ENCODE assay signal across 21 cellular contexts in the genomic region with DNA sequence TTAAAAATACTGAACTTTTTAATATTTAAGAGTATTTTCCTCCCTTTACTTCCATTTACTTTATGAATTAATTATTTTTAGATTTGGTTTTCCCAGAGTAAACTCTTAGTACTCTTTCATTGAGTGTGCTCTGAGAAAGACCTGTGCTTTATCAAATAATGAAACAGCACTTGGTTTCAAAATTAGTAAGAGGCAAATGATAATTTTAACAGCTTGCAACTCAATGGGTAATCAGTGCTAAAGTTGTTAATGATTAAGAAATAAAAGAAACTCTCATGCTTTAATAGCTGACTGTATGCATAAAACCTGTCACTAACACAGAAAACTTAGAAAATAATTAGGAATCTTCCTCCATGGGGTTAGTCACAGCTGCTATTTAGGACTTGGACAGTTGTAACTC.
DNase-seq lines count a peak whose midpoint lies in the region; ATAC-seq, FAIRE-seq and TF ChIP-seq lines count a peak whose summit lies in the region.
"Had no signal": no experiment of that assay in that cellular context is flagged by ENCODE, and none has a peak within 500 bp of the region (broad histone marks: within the 10 kb centered on the region; RNA-seq: fewer than 3 reads in every experiment).

No MANE protein-coding gene starts in this region.

- H2BK120ac ChIP-seq in mesendoderm (ENCODE audit: low read depth, low read length): no peak overlapping the region

- no peaks in the 10 kb centered on the region for H4K20me1 ChIP-seq in HepG2 (ENCODE audit: insufficient read depth, low read length)

- H3K56ac ChIP-seq in mesendoderm (ENCODE audit: low read length): no peak overlapping the region

- H2BK15ac ChIP-seq in mesendoderm (replicated peaks; ENCODE audit: low read depth): no peak overlapping the region

- no peak overlapping the region for H3K18ac ChIP-seq in mesendoderm (ENCODE audit: low read length)

- H2AFZ ChIP-seq in HepG2 (ENCODE audit: low read length): no peak overlapping the region

- H3K79me1 ChIP-seq in mesendoderm (ENCODE audit: low read length): no peaks in the 10 kb centered on the region

- in situ Hi-C loops in HepG2 (cut with HindIII; ENCODE audit: extremely low pct_ligation_motif_present, low pct_unique_long_range_greater_than_20kb): no loop called here

- DNase-seq in HepG2 (ENCODE audit: low spot score) (no peak), mesendoderm (no peak), urothelium cell line (ENCODE audit: low spot score) (no peak)
- DNase-seq: activated CD4-positive, alpha-beta T cell treated with anti-CD3 and anti-CD28 coated beads for 48 hours; brain microvascular endothelial cell; dermis blood vessel endothelial cell; esophagus squamous epithelium; Karpas-422; left cardiac atrium; NCI-H1417; NCI-H345; ovary; SHP77 treated with DMSO at 0.1 percent for 48 hours; T1000 had no signal

- no peak overlapping the region for H2AK5ac ChIP-seq in mesendoderm (ENCODE audit: low read length)

- H3K4ac ChIP-seq in mesendoderm (ENCODE audit: low read depth, low read length): no peak overlapping the region

- no peak for TF ChIP-seq POLR2A in HepG2 (IDR thresholded peaks at IDR 0.05; ENCODE audit: insufficient read depth in 1 of 2, low read depth in 2 of 2, low read length in 2 of 2)

- H4K5ac ChIP-seq in mesendoderm (ENCODE audit: low read length): no peak overlapping the region

- FAIRE-seq in HepG2 (lab: Jason Lieb, UNC) (no peak), urothelium cell line (lab: Jason Lieb, UNC) (no peak)

- H3K4me2 ChIP-seq in HepG2 (ENCODE audit: low read depth, low read length): no peak overlapping the region
- H3K4me2 ChIP-seq in mesendoderm (ENCODE audit: low read length): no peak overlapping the region

- no peaks in the 10 kb centered on the region for H3K9me3 ChIP-seq in HepG2 (ENCODE audit: low read length)
- H3K9me3 ChIP-seq: esophagus squamous epithelium, ovary had no signal

- H3K4me3 ChIP-seq in HepG2 (replicated peaks in 1 of 3; ENCODE audit: insufficient read depth in 1 of 3, low read depth in 2 of 3, low read length in 3 of 3) (no peak overlapping the region), mesendoderm (ENCODE audit: low read length) (no peak overlapping the region)
- H3K4me3 ChIP-seq: esophagus squamous epithelium, ovary, skin epidermis had no signal

- CTCF ChIA-PET in HepG2 (lab: Yijun Ruan, JAX; ENCODE audit: low intra/inter-chr PET ratio, low total read pairs): no interaction called here

- no peak overlapping the region for H3K23ac ChIP-seq in mesendoderm (ENCODE audit: low read length)

- no peak for TF ChIP-seq CTCF in HepG2 (CRISPR knock-in tag; IDR thresholded peaks at IDR 0.05)

- ATAC-seq in GM19372 (IDR thresholded peaks at IDR 0.05; ENCODE audit: low read depth, unreplicated experiment): peak; percentile 68
- ATAC-seq in HG02623 (IDR thresholded peaks at IDR 0.05; ENCODE audit: unreplicated experiment): peak; percentile 81
- peak; percentile 83 for ATAC-seq in HG03175 (IDR thresholded peaks at IDR 0.05; ENCODE audit: unreplicated experiment)
- ATAC-seq in HepG2: no peak
- ATAC-seq in SK-N-SH treated with all-trans-retinoic acid at 6 μM for 48 hours: no peak
- ATAC-seq: activated naive CD4-positive, alpha-beta T cell treated with anti-CD3 and anti-CD28 coated beads, Interleukin-2, amount 50 U/mL, for 72 hours; HCT116; left cardiac atrium had no signal

- H3K9ac ChIP-seq in HepG2 (ENCODE audit: insufficient read depth, low read depth, low read length) (no peak overlapping the region), mesendoderm (ENCODE audit: low read length) (no peak overlapping the region)

- H3K36me3 ChIP-seq in HepG2 (replicated peaks in 1 of 2; ENCODE audit: control insufficient read depth in 1 of 2, insufficient read depth in 2 of 2, low read length in 2 of 2) (no peaks in the 10 kb centered on the region), mesendoderm (ENCODE audit: control insufficient read depth, insufficient read depth, low read length) (no peaks in the 10 kb centered on the region)
- H3K36me3 ChIP-seq: brain microvascular endothelial cell, ovary had no signal

- intact Hi-C loops in HepG2 (cut with micrococcal nuclease; ENCODE audit: unreplicated experiment): no loop called here

- POLR2A ChIA-PET in HepG2 (lab: Yijun Ruan, JAX): no interaction called here

- H3K27ac ChIP-seq in HepG2 (ENCODE audit: extremely low read length, insufficient read depth, low read length): no peak overlapping the region
- H3K27ac ChIP-seq in mesendoderm (ENCODE audit: low read depth, low read length): no peak overlapping the region
- H3K27ac ChIP-seq: brain microvascular endothelial cell, esophagus squamous epithelium, ovary, skin epidermis had no signal

- no peaks in the 10 kb centered on the region for H3K4me1 ChIP-seq in HepG2 (ENCODE audit: insufficient read depth, low read length)
- H3K4me1 ChIP-seq in mesendoderm (ENCODE audit: control insufficient read depth, low read depth, low read length): no peaks in the 10 kb centered on the region
- H3K4me1 ChIP-seq: esophagus squamous epithelium had no signal

- no peak for TF ChIP-seq RAD21 in HepG2 (CRISPR knock-in tag; IDR thresholded peaks at IDR 0.05)

- H3K27me3 ChIP-seq in HepG2 (ENCODE audit: control insufficient read depth in 1 of 2, insufficient read depth in 2 of 2, low read length in 2 of 2): no peaks in the 10 kb centered on the region
- no peaks in the 10 kb centered on the region for H3K27me3 ChIP-seq in mesendoderm (ENCODE audit: insufficient read depth, low read length, poor library complexity)
- H3K27me3 ChIP-seq: brain microvascular endothelial cell, esophagus squamous epithelium, ovary had no signal

- BruUV-seq in HepG2 (replicated peaks; lab: Mats Ljungman, UMichigan): no TSS peak

- H4K8ac ChIP-seq in mesendoderm (ENCODE audit: low read depth, low read length): no peak overlapping the region

- no peak for TF ChIP-seq EP300 in HepG2 (IDR thresholded peaks at IDR 0.05; ENCODE audit: low read depth in 2 of 2, low read length in 2 of 2)
- TF ChIP-seq EP300 in HepG2 (CRISPR knock-in tag; IDR thresholded peaks at IDR 0.05; ENCODE audit: borderline replicate concordance): no peak

- no peak overlapping the region for H2BK5ac ChIP-seq in mesendoderm (ENCODE audit: low read length)

- H3K79me2 ChIP-seq in HepG2 (ENCODE audit: insufficient read depth, low read length) (no peaks in the 10 kb centered on the region), mesendoderm (ENCODE audit: control insufficient read depth, insufficient read depth, low read length) (no peaks in the 10 kb centered on the region)

TF ChIP-seq in HepG2, 621 proteins besides CTCF, POLR2A, EP300 and RAD21 (continues in another document):
- no peak for TF ChIP-seq GTF3A (CRISPR knock-in tag; conservative IDR thresholded peaks at IDR 0.05)
- TF ChIP-seq IKZF4 (CRISPR knock-in tag; IDR thresholded peaks at IDR 0.05; ENCODE audit: borderline replicate concordance, low read depth, not compliant biosample characterization): no peak
- no peak for TF ChIP-seq NFYC (CRISPR knock-in tag; IDR thresholded peaks at IDR 0.05)
- no peak for TF ChIP-seq HOXA5 (CRISPR knock-in tag; IDR thresholded peaks at IDR 0.05)
- no peak for TF ChIP-seq ZNF619 (CRISPR knock-in tag; IDR thresholded peaks at IDR 0.05)
- TF ChIP-seq ZFAT (CRISPR knock-in tag; conservative IDR thresholded peaks at IDR 0.05): no peak
- no peak for TF ChIP-seq KAT2B (IDR thresholded peaks at IDR 0.05; ENCODE audit: borderline replicate concordance, low read depth, low read length)
- no peak for TF ChIP-seq SCMH1 (CRISPR knock-in tag; IDR thresholded peaks at IDR 0.05; ENCODE audit: borderline replicate concordance)
- no peak for TF ChIP-seq FOXK2 (IDR thresholded peaks at IDR 0.05)
- TF ChIP-seq TBX3 (IDR thresholded peaks at IDR 0.05; ENCODE audit: borderline replicate concordance): no peak

TF ChIP-seq in SK-N-SH treated with all-trans-retinoic acid at 6 μM for 48 hours, 23 proteins besides CTCF, POLR2A, EP300 and RAD21:
- TF ChIP-seq ARNTL (CRISPR knock-in tag; IDR thresholded peaks at IDR 0.05; ENCODE audit: borderline replicate concordance, low read depth) (no peak), TOX (CRISPR knock-in tag; IDR thresholded peaks at IDR 0.05; ENCODE audit: borderline replicate concordance) (no peak), ZNF8 (CRISPR knock-in tag; IDR thresholded peaks at IDR 0.05) (no peak), SNAI2 (CRISPR knock-in tag; IDR thresholded peaks at IDR 0.05) (no peak), ISL1 (CRISPR knock-in tag; IDR thresholded peaks at IDR 0.05) (no peak), GLIS3 (CRISPR knock-in tag; IDR thresholded peaks at IDR 0.05) (no peak), TCF4 (CRISPR knock-in tag; IDR thresholded peaks at IDR 0.05; ENCODE audit: borderline replicate concordance) (no peak), ZFP3 (CRISPR knock-in tag; IDR thresholded peaks at IDR 0.05) (no peak), ZNF70 (CRISPR knock-in tag; IDR thresholded peaks at IDR 0.05) (no peak), ZNF565 (CRISPR knock-in tag; conservative IDR thresholded peaks at IDR 0.05; ENCODE audit: low read depth) (no peak)
- TF ChIP-seq, protein P1, sequence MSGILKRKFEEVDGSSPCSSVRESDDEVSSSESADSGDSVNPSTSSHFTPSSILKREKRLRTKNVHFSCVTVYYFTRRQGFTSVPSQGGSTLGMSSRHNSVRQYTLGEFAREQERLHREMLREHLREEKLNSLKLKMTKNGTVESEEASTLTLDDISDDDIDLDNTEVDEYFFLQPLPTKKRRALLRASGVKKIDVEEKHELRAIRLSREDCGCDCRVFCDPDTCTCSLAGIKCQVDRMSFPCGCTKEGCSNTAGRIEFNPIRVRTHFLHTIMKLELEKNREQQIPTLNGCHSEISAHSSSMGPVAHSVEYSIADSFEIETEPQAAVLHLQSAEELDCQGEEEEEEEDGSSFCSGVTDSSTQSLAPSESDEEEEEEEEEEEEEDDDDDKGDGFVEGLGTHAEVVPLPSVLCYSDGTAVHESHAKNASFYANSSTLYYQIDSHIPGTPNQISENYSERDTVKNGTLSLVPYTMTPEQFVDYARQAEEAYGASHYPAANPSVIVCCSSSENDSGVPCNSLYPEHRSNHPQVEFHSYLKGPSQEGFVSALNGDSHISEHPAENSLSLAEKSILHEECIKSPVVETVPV (CRISPR knock-in tag; IDR thresholded peaks at IDR 0.05): no peak

Comparison
In these comparisons a context has a peak if more than half of its experiments do, and no peak if none do; other contexts are left out.
1. ATAC-seq: peak in GM19372 (single experiment), HG02623 (single experiment) and HG03175 (single experiment); none in HepG2 (single experiment) and SK-N-SH treated with all-trans-retinoic acid at 6 μM for 48 hours (single experiment).